14 cellular contexts compared by ENCODE assay signal in the genomic region with DNA sequence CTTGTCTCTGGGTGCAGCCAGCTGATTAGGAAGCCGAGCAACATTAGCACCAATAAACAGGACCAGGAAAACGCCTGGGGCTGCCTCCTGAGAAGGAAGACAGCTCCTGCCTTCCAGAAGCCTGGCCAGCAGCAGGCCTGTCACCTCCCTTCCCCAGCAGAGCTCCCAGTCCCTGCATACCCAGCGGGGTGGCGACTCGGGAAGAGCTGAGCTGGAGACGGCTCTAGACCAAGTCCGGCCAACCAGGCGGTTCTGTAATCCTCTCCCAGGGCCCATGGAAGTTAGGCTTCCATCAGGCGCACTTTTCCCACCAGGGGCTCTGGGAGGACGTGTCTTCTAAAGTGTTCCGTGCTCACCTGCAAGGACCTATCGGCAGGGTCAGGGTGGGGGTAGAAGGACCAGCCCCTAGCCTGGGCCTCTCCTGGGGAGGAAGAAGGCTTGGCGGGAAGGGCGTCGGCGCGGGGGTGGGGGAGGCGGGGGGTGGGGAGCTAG. TPM values are rescaled to one million over a fixed set of nuclear protein-coding genes. Genes with fewer than 3 reads are reported as not detected.
DNase-seq lines count a peak whose midpoint lies in the region; ATAC-seq and TF ChIP-seq lines count a peak whose summit lies in the region.
"Had no signal": no experiment of that assay in that cellular context is flagged by ENCODE, and none has a peak within 500 bp of the region (broad histone marks: within the 10 kb centered on the region; RNA-seq: fewer than 3 reads in every experiment).

No MANE protein-coding gene starts in this region.

- H3K36me3 ChIP-seq in ectodermal cell (ENCODE audit: control insufficient read depth, insufficient read depth, low read length) (no peaks in the 10 kb centered on the region), mesendoderm (ENCODE audit: control insufficient read depth, insufficient read depth, low read length) (no peaks in the 10 kb centered on the region), upper lobe of left lung (no peaks in the 10 kb centered on the region)
- no peaks in the 10 kb centered on the region for H3K36me3 ChIP-seq in CD8-positive, alpha-beta T cell (ENCODE audit: insufficient read depth, low read length)

- H4K8ac ChIP-seq in mesendoderm (ENCODE audit: low read depth, low read length) = no peak overlapping the region

- ATAC-seq in activated naive CD8-positive, alpha-beta T cell treated with anti-CD3 and anti-CD28 coated beads, Interleukin-2, amount 50 U/mL, for 24 hours = no peak
- ATAC-seq in upper lobe of left lung (ENCODE audit: low FRiP score in 2 of 2) = peak in 1 of 2 donors; percentile 10
- no peak for ATAC-seq in CD8-positive, alpha-beta T cell

- no peaks in the 10 kb centered on the region for H3K36me3 Mint-ChIP-seq in activated naive CD8-positive, alpha-beta T cell
- no peaks in the 10 kb centered on the region for H3K36me3 Mint-ChIP-seq in activated naive CD8-positive, alpha-beta T cell treated with anti-CD3 and anti-CD28 coated beads, Interleukin-2, amount 50 U/mL, for 24 hours (ENCODE audit: low read depth)
- no peaks in the 10 kb centered on the region for H3K36me3 Mint-ChIP-seq in CD8-positive, alpha-beta T cell

- H3K23ac ChIP-seq in mesendoderm (ENCODE audit: low read length) = peak overlapping the region; percentile 66

- CTCF ChIA-PET in CD8-positive, alpha-beta T cell (lab: Charles Lee) = interaction anchor here (1.0 to 1.4 kb wide), 2 partner anchors 62 to 91 kb away, joined by 3 to 4 read pairs; no protein-coding TSS in a partner anchor

- no peak for DNase-seq in activated naive CD8-positive, alpha-beta T cell treated with anti-CD3 and anti-CD28 coated beads, Interleukin-2, amount 50 U/mL, for 24 hours
- peak; percentile 97 for DNase-seq in mesendoderm
- DNase-seq in upper lobe of left lung = no peak
- no peak for DNase-seq in globus pallidus (ENCODE audit: low spot score)
- DNase-seq in MV-4-11 (lab: John Stamatoyannopoulos, UW) = no peak
- DNase-seq in CD8-positive, alpha-beta T cell = no peak
- DNase-seq: NCI-H2107; RPMI8226; stimulated activated CD4-positive, alpha-beta T cell treated with anti-CD3 and anti-CD28 coated beads, Interleukin-1b, Interleukin-23, amount 100 ng/mL, for 48 hours had no signal

- POLR2A ChIA-PET in CD8-positive, alpha-beta T cell (lab: Charles Lee) = no interaction called here

- H3K4me3 ChIP-seq in ectodermal cell (ENCODE audit: insufficient read depth, low read depth, low read length) (peak overlapping the region; percentile 25), mesendoderm (ENCODE audit: low read length) (no peak overlapping the region), upper lobe of left lung (peak overlapping the region; percentile 32 to 53 (median 47))
- no peak overlapping the region for H3K4me3 ChIP-seq in CD8-positive, alpha-beta T cell (ENCODE audit: low read depth, low read length)

- H3K4me3 Mint-ChIP-seq in activated naive CD8-positive, alpha-beta T cell = peak overlapping the region; percentile 35
- H3K4me3 Mint-ChIP-seq in activated naive CD8-positive, alpha-beta T cell treated with anti-CD3 and anti-CD28 coated beads, Interleukin-2, amount 50 U/mL, for 24 hours = no peak overlapping the region
- H3K4me3 Mint-ChIP-seq in CD8-positive, alpha-beta T cell = no peak overlapping the region
- H3K4me3 Mint-ChIP-seq: activated CD4-positive, alpha-beta T cell treated with anti-CD3 and anti-CD28 coated beads for 36 hours had no signal

- no peak overlapping the region for H2AK5ac ChIP-seq in mesendoderm (ENCODE audit: low read length)

- no peak for TF ChIP-seq EP300 in upper lobe of left lung (IDR thresholded peaks at IDR 0.05)

- H2BK5ac ChIP-seq in mesendoderm (ENCODE audit: low read length) = no peak overlapping the region

- no peaks in the 10 kb centered on the region for H3K79me1 ChIP-seq in mesendoderm (ENCODE audit: low read length)

- H2BK15ac ChIP-seq in mesendoderm (replicated peaks; ENCODE audit: low read depth) = no peak overlapping the region

- peak overlapping the region; percentile 18 for H3K4me2 ChIP-seq in mesendoderm (ENCODE audit: low read length)

- H2BK120ac ChIP-seq in mesendoderm (ENCODE audit: low read depth, low read length) = peak overlapping the region; percentile 75

- whole genome bisulfite sequencing in ectodermal cell, 2 experiments = 8 to 10% methylated on average over 18 of the region's 18 CpGs
- WGBS in mesendoderm (ENCODE audit: extremely low coverage, insufficient coverage, low lambda C conversion rate) = no CpG with 5 or more reads among the region's 18 CpGs
- 32 to 83% methylated on average over 1 to 17 of the region's 18 CpGs for WGBS in upper lobe of left lung, 2 donors

- no peak overlapping the region for H3K27ac Mint-ChIP-seq in activated naive CD8-positive, alpha-beta T cell
- no peak overlapping the region for H3K27ac Mint-ChIP-seq in activated naive CD8-positive, alpha-beta T cell treated with anti-CD3 and anti-CD28 coated beads, Interleukin-2, amount 50 U/mL, for 24 hours
- no peak overlapping the region for H3K27ac Mint-ChIP-seq in CD8-positive, alpha-beta T cell
- H3K27ac Mint-ChIP-seq: activated CD4-positive, alpha-beta T cell treated with anti-CD3 and anti-CD28 coated beads for 36 hours had no signal

- peak overlapping the region; percentile 88 for H3K56ac ChIP-seq in mesendoderm (ENCODE audit: low read length)

- intact Hi-C loops in CD8-positive, alpha-beta T cell (cut with DNase I, micrococcal nuclease) = no loop called here

- no peak overlapping the region for H4K5ac ChIP-seq in mesendoderm (ENCODE audit: low read length)

- TF ChIP-seq CTCF in upper lobe of left lung (IDR thresholded peaks at IDR 0.05) = no peak
- no peak for TF ChIP-seq CTCF in CD8-positive, alpha-beta T cell (IDR thresholded peaks at IDR 0.05)

- no peak overlapping the region for H3K27ac ChIP-seq in ectodermal cell (ENCODE audit: insufficient read depth, low read depth, low read length, poor library complexity, severe bottlenecking)
- H3K27ac ChIP-seq in mesendoderm (ENCODE audit: low read depth, low read length) = peak overlapping the region; percentile 82
- peak overlapping the region; percentile 48 to 86 (median 75) for H3K27ac ChIP-seq in upper lobe of left lung
- no peak overlapping the region for H3K27ac ChIP-seq in CD8-positive, alpha-beta T cell (ENCODE audit: low read depth, low read length)

- peaks cover 6% of the 10 kb centered on the region for H3K4me1 Mint-ChIP-seq in activated naive CD8-positive, alpha-beta T cell (ENCODE audit: low read depth)
- H3K4me1 Mint-ChIP-seq in activated naive CD8-positive, alpha-beta T cell treated with anti-CD3 and anti-CD28 coated beads, Interleukin-2, amount 50 U/mL, for 24 hours = peaks cover 13% of the 10 kb centered on the region
- H3K4me1 Mint-ChIP-seq in CD8-positive, alpha-beta T cell (ENCODE audit: low read depth) = peaks cover 7% of the 10 kb centered on the region

- no peaks in the 10 kb centered on the region for H3K79me2 ChIP-seq in mesendoderm (ENCODE audit: control insufficient read depth, insufficient read depth, low read length)

- H3K9ac ChIP-seq in mesendoderm (ENCODE audit: low read length) = peak overlapping the region; percentile 50

- peak overlapping the region; percentile 84 for H3K4ac ChIP-seq in mesendoderm (ENCODE audit: low read depth, low read length)

- peak overlapping the region; percentile 96 for H3K18ac ChIP-seq in mesendoderm (ENCODE audit: low read length)

- H3K27me3 Mint-ChIP-seq in activated naive CD8-positive, alpha-beta T cell = peaks cover 6% of the 10 kb centered on the region
- peaks cover 33% of the 10 kb centered on the region for H3K27me3 Mint-ChIP-seq in activated naive CD8-positive, alpha-beta T cell treated with anti-CD3 and anti-CD28 coated beads, Interleukin-2, amount 50 U/mL, for 24 hours
- peaks cover 13% of the 10 kb centered on the region for H3K27me3 Mint-ChIP-seq in CD8-positive, alpha-beta T cell (ENCODE audit: low read depth)

- H3K9me3 ChIP-seq in ectodermal cell (ENCODE audit: control insufficient read depth, low read length) = no peaks in the 10 kb centered on the region
- H3K9me3 ChIP-seq in upper lobe of left lung = no peaks in the 10 kb centered on the region
- no peaks in the 10 kb centered on the region for H3K9me3 ChIP-seq in CD8-positive, alpha-beta T cell (ENCODE audit: low read length)

- H3K4me1 ChIP-seq in ectodermal cell (ENCODE audit: control insufficient read depth, insufficient read depth, low read length) = no peaks in the 10 kb centered on the region
- H3K4me1 ChIP-seq in mesendoderm (ENCODE audit: control insufficient read depth, low read depth, low read length) = no peaks in the 10 kb centered on the region
- H3K4me1 ChIP-seq in upper lobe of left lung = peaks cover 9 to 21% (median 11%) of the 10 kb centered on the region in 4 donors
- H3K4me1 ChIP-seq in CD8-positive, alpha-beta T cell (ENCODE audit: insufficient read depth, low read length) = no peaks in the 10 kb centered on the region

- no peak for TF ChIP-seq POLR2A in upper lobe of left lung (IDR thresholded peaks at IDR 0.05)

- H3K27me3 ChIP-seq in ectodermal cell (ENCODE audit: control insufficient read depth, insufficient read depth, low read length, poor library complexity, severe bottlenecking) = peaks cover 30% of the 10 kb centered on the region
- no peaks in the 10 kb centered on the region for H3K27me3 ChIP-seq in mesendoderm (ENCODE audit: insufficient read depth, low read length, poor library complexity)
- peaks cover 0 to 15% (median 4%) of the 10 kb centered on the region in 4 donors for H3K27me3 ChIP-seq in upper lobe of left lung
- H3K27me3 ChIP-seq in CD8-positive, alpha-beta T cell (ENCODE audit: insufficient read depth, low read length) = no peaks in the 10 kb centered on the region

- H3K9me3 Mint-ChIP-seq in activated naive CD8-positive, alpha-beta T cell (ENCODE audit: low read depth) = no peaks in the 10 kb centered on the region
- no peaks in the 10 kb centered on the region for H3K9me3 Mint-ChIP-seq in activated naive CD8-positive, alpha-beta T cell treated with anti-CD3 and anti-CD28 coated beads, Interleukin-2, amount 50 U/mL, for 24 hours
- H3K9me3 Mint-ChIP-seq in CD8-positive, alpha-beta T cell = no peaks in the 10 kb centered on the region

RNA-seq across cellular contexts. Expression of a gene that starts 12.0 kb away (rescaled TPM):
- polyA plus RNA-seq in ectodermal cell (2013, experiment 1 of 4) = 44.7 TPM
- polyA plus RNA-seq in ectodermal cell (2013, experiment 2 of 4) = 41.0 TPM
- 25.7 TPM for polyA plus RNA-seq in ectodermal cell (2013, experiment 3 of 4)
- polyA plus RNA-seq in ectodermal cell (2013, experiment 4 of 4) = 28.9 TPM
- 51.3 TPM for polyA plus RNA-seq in mesendoderm (2013, experiment 1 of 2)
- 49.9 TPM for polyA plus RNA-seq in mesendoderm (2013, experiment 2 of 2)
- 100 to 1,000 TPM in 2 of 6 donors, 10 to 100 TPM in 4; 47.9 to 137 (median 87.2) TPM for total RNA-seq in upper lobe of left lung
- total RNA-seq in CD8-positive, alpha-beta T cell = 10 to 100 TPM; 50.8 to 51.1 TPM

RNA-seq across cellular contexts. Expression of a gene that starts 25.9 kb away (rescaled TPM):
- 2.4 TPM for polyA plus RNA-seq in ectodermal cell (2013, experiment 1 of 4)
- 2.6 TPM for polyA plus RNA-seq in ectodermal cell (2013, experiment 2 of 4)
- polyA plus RNA-seq in ectodermal cell (2013, experiment 3 of 4) = 2.3 TPM
- polyA plus RNA-seq in ectodermal cell (2013, experiment 4 of 4) = 1.9 TPM
- polyA plus RNA-seq in mesendoderm (2013, experiment 1 of 2) = 2.4 TPM
- 2.2 TPM for polyA plus RNA-seq in mesendoderm (2013, experiment 2 of 2)
- total RNA-seq in upper lobe of left lung = under 1 TPM in 2 of 6 donors, not detected in 4; 0.34 TPM
- under 1 TPM in 1 of 2 experiments, not detected in 1; 0.08 TPM for total RNA-seq in CD8-positive, alpha-beta T cell
- total RNA-seq: activated CD4-positive, alpha-beta T cell treated with anti-CD3 and anti-CD28 coated beads for 36 hours; fibroblast of lung; HT1080 had no signal
- polyA plus RNA-seq: fibroblast of lung had no signal

Comparison
In these comparisons a context has a peak if more than half of its experiments do, and no peak if none do; other contexts are left out.
1. H3K27ac ChIP-seq: peak in mesendoderm (single experiment) and upper lobe of left lung (4 of 4); none in ectodermal cell (single experiment) and CD8-positive, alpha-beta T cell (single experiment).
2. H3K4me3 ChIP-seq: peak in ectodermal cell (single experiment) and upper lobe of left lung (4 of 4); none in mesendoderm (single experiment) and CD8-positive, alpha-beta T cell (single experiment).